Comparison of ENCODE assay signal across 1 cellular context in genomic region chr3:168134931-168135330, GRCh38.
TF ChIP-seq lines count a peak whose summit lies in the region.

No MANE protein-coding gene starts in this region.

TF ChIP-seq in IMR-90, 13 proteins besides CTCF, POLR2A, EP300 and RAD21 (continued from another document):
- TF ChIP-seq MAZ (IDR thresholded peaks at IDR 0.05; ENCODE audit: borderline replicate concordance, low read depth, low read length) (no peak), RFX5 (IDR thresholded peaks at IDR 0.05; ENCODE audit: low read depth, low read length) (no peak), SMC3 (IDR thresholded peaks at IDR 0.05; ENCODE audit: low read depth, low read length) (no peak), MAFK (IDR thresholded peaks at IDR 0.05; ENCODE audit: low read depth, low read length) (no peak)
